Comparison of ENCODE assay signal across 8 cellular contexts in genomic region chr5:159106193-159106568, GRCh38. TPM values are rescaled to one million over a fixed set of nuclear protein-coding genes. Genes with fewer than 3 reads are reported as not detected.
DNase-seq lines count a peak whose midpoint lies in the region; ATAC-seq, FAIRE-seq and TF ChIP-seq lines count a peak whose summit lies in the region.

No MANE protein-coding gene starts in this region.

- ATAC-seq in GM23338 (no peak), activated B cell treated with CpG ODN at 0.5 μM for 24 hours (ENCODE audit: low read depth) (peak; percentile 47), HG02840 (IDR thresholded peaks at IDR 0.05; ENCODE audit: low FRiP score, unreplicated experiment) (no peak)

- H3F3A ChIP-seq in GM23338 (replicated peaks; ENCODE audit: low read depth), result peaks cover 1% of the 10 kb centered on the region; the same call in 1 of the 2 replicates

- H3K4me3 ChIP-seq in GM23338 (peak overlapping the region; percentile 56), kidney (ENCODE audit: low read length in 2 of 2) (peak overlapping the region; percentile 0 to 41), uterus (peak overlapping the region; percentile 22 to 25)

- H3K27me3 ChIP-seq in GM23338 (ENCODE audit: insufficient read depth) (peaks cover 68% of the 10 kb centered on the region), uterus (no peaks in the 10 kb centered on the region)

- intact Hi-C loops in activated B cell treated with CpG ODN at 0.5 μM for 24 hours (cut with micrococcal nuclease) (loop anchor here (1.0 to 10.0 kb wide), 6 partner anchors 8 to 914 kb away; no protein-coding TSS in a partner anchor), kidney (cut with DNase I) (loop anchor here (10.0 kb wide), 1 partner anchor 411 kb away; no protein-coding TSS in a partner anchor), uterus (cut with DNase I; ENCODE audit: low total_unique reads) (loop anchor here (5.0 kb wide), 1 partner anchor 929 kb away; no protein-coding TSS in a partner anchor)

- no peak overlapping the region for H3K9ac ChIP-seq in kidney (ENCODE audit: low read length in 2 of 2)

- H3K9me2 ChIP-seq in GM23338 (ENCODE audit: insufficient read depth), result no peaks in the 10 kb centered on the region

- H3K36me3 Mint-ChIP-seq in GM23338 (ENCODE audit: low read depth) (no peaks in the 10 kb centered on the region), activated B cell treated with CpG ODN at 0.5 μM for 24 hours (ENCODE audit: low read depth) (peaks cover 24% of the 10 kb centered on the region)

- H3K36me3 ChIP-seq in GM23338 (ENCODE audit: insufficient read depth), result no peaks in the 10 kb centered on the region
- no peaks in the 10 kb centered on the region for H3K36me3 ChIP-seq in kidney (ENCODE audit: control insufficient read depth in 1 of 2, insufficient read depth in 2 of 2, low read length in 2 of 2)
- no peaks in the 10 kb centered on the region for H3K36me3 ChIP-seq in uterus

- H4K20me1 ChIP-seq in GM23338 (replicated peaks; ENCODE audit: insufficient read depth), result peaks cover 15% of the 10 kb centered on the region

- no peak for TF ChIP-seq CTCF in GM23338 (conservative IDR thresholded peaks at IDR 0.05; ENCODE audit: low read depth in 2 of 2)
- TF ChIP-seq CTCF in activated B cell treated with CpG ODN at 0.5 μM for 24 hours (IDR thresholded peaks at IDR 0.05), result no peak
- no peak for TF ChIP-seq CTCF in kidney (IDR thresholded peaks at IDR 0.05; ENCODE audit: borderline replicate concordance, extremely low read depth, insufficient read depth)
- TF ChIP-seq CTCF in uterus (IDR thresholded peaks at IDR 0.05), result no peak

- DNase-seq in CD1c-positive myeloid dendritic cell (ENCODE audit: extremely low spot score) (peak; percentile 33), GM23338 (ENCODE audit: low spot score) (no peak), activated B cell treated with CpG ODN at 0.5 μM for 24 hours (peak; percentile 34), kidney (no peak), uterus (peak in 1 of 2 donors; percentile 37), dermis blood vessel endothelial cell (no peak), D341Med (ENCODE audit: low spot score) (no peak)

- CTCF ChIA-PET in activated B cell treated with CpG ODN at 0.5 μM for 24 hours (lab: Charles Lee), result interaction anchor here (0.7 to 9.6 kb wide), 43 partner anchors 16 to 1344 kb away, joined by 3 to 231 read pairs (median 4); no protein-coding TSS in a partner anchor

- H3K79me2 ChIP-seq in GM23338 (replicated peaks; ENCODE audit: insufficient read depth), result no peaks in the 10 kb centered on the region

- H3K4me1 Mint-ChIP-seq in GM23338 (peaks cover 31% of the 10 kb centered on the region; the same call in 2 of the 3 replicates), activated B cell treated with CpG ODN at 0.5 μM for 24 hours (peaks cover 58% of the 10 kb centered on the region)

- H3K4me1 ChIP-seq in GM23338 (ENCODE audit: insufficient read depth) (peaks cover 24% of the 10 kb centered on the region), kidney (ENCODE audit: control insufficient read depth in 1 of 2, insufficient read depth in 1 of 2, low read depth in 1 of 2, low read length in 2 of 2) (peaks cover 0 to 7% of the 10 kb centered on the region in 2 donors), uterus (no peaks in the 10 kb centered on the region)

- H2AFZ ChIP-seq in GM23338, result no peak overlapping the region

- POLR2A ChIA-PET in activated B cell treated with CpG ODN at 0.5 μM for 24 hours (lab: Charles Lee), result interaction anchor here (0.5 to 13.9 kb wide), 52 partner anchors 8 to 1287 kb away, joined by 3 to 483 read pairs (median 6); no protein-coding TSS in a partner anchor

- H3K27ac ChIP-seq in GM23338 (ENCODE audit: low read depth) (no peak overlapping the region), kidney (ENCODE audit: low read depth in 2 of 2, low read length in 2 of 2) (no peak overlapping the region), uterus (peak overlapping the region; percentile 36 to 51)

- H3K9me3 ChIP-seq in kidney (ENCODE audit: control insufficient read depth in 1 of 2, low read length in 2 of 2) (no peaks in the 10 kb centered on the region), uterus (no peaks in the 10 kb centered on the region)

- H3K4me3 Mint-ChIP-seq in GM23338 (peak overlapping the region; percentile 77), activated B cell treated with CpG ODN at 0.5 μM for 24 hours (peak overlapping the region; percentile 86)

- TF ChIP-seq POLR2A in uterus (IDR thresholded peaks at IDR 0.05), result no peak

- peaks cover 61% of the 10 kb centered on the region for H3K27me3 Mint-ChIP-seq in GM23338 (ENCODE audit: insufficient read depth, low read depth, poor library complexity)
- no peaks in the 10 kb centered on the region for H3K27me3 Mint-ChIP-seq in activated B cell treated with CpG ODN at 0.5 μM for 24 hours

- no peak for FAIRE-seq in kidney (lab: Jason Lieb, UNC)

- H3K27ac Mint-ChIP-seq in GM23338, result no peak overlapping the region
- peak overlapping the region; percentile 95 for H3K27ac Mint-ChIP-seq in activated B cell treated with CpG ODN at 0.5 μM for 24 hours

- H3K9me3 Mint-ChIP-seq in GM23338, result no peaks in the 10 kb centered on the region
- H3K9me3 Mint-ChIP-seq in activated B cell treated with CpG ODN at 0.5 μM for 24 hours, result no peaks in the 10 kb centered on the region

- peak overlapping the region; percentile 85 for H3K4me2 ChIP-seq in GM23338

TF ChIP-seq in GM23338, 12 proteins besides CTCF, POLR2A, EP300 and RAD21 (continues in another document):
- no peak for TF ChIP-seq STAT1 (IDR thresholded peaks at IDR 0.05; ENCODE audit: unreplicated experiment)
- no peak for TF ChIP-seq EZH2 (IDR thresholded peaks at IDR 0.05; ENCODE audit: low read depth, unreplicated experiment)
- no peak for TF ChIP-seq ETS1 (IDR thresholded peaks at IDR 0.05)
- TF ChIP-seq ZNF331 (CRISPR knock-in tag; IDR thresholded peaks at IDR 0.05; ENCODE audit: low read depth), result no peak
- TF ChIP-seq NANOG (IDR thresholded peaks at IDR 0.05; ENCODE audit: borderline replicate concordance), result no peak
- no peak for TF ChIP-seq POLR2AphosphoS5 (IDR thresholded peaks at IDR 0.05; ENCODE audit: low read depth)
- no peak for TF ChIP-seq ZNF114 (CRISPR knock-in tag; IDR thresholded peaks at IDR 0.05)
- no peak for TF ChIP-seq CREB1 (CRISPR knock-in tag; IDR thresholded peaks at IDR 0.05; ENCODE audit: low read depth)
- TF ChIP-seq JUNB (IDR thresholded peaks at IDR 0.05; ENCODE audit: unreplicated experiment), result no peak
- TF ChIP-seq REST (IDR thresholded peaks at IDR 0.05; ENCODE audit: unreplicated experiment), result no peak

RNA-seq across cellular contexts. Expression of gene EBF1, which starts 6.5 kb away (rescaled TPM):
- 0.38 TPM in 1 of 2 replicates, not detected in the other for total RNA-seq in GM23338 (2014; rRNA removed; shearing (Covaris generic))
- polyA plus RNA-seq in GM23338 (2016; fragmentation: Nextera tagmentation; extraction: Ambion mirVana) (0.28 and 0.53 TPM in 2 replicates), kidney (ENCODE audit: insufficient read depth, low read depth, low replicate concordance) (2.7 TPM)
- total RNA-seq in activated B cell treated with CpG ODN at 0.5 μM for 24 hours (195 and 247 TPM in 2 replicates), kidney (30.8 TPM), uterus (10 to 100 TPM; 16.2 to 82.6 (median 29.2) TPM), dermis blood vessel endothelial cell (3.6 and 4.4 TPM in 2 replicates)

Comparison
In these comparisons a context has a peak if more than half of its experiments do, and no peak if none do; other contexts are left out.
1. DNase-seq: peak in CD1c-positive myeloid dendritic cell (single experiment) and activated B cell treated with CpG ODN at 0.5 μM for 24 hours (single experiment); none in GM23338 (single experiment), kidney (single experiment), dermis blood vessel endothelial cell (single experiment) and D341Med (single experiment).
2. H3K27ac ChIP-seq: peak in uterus (2 of 2); none in GM23338 (single experiment) and kidney (0 of 2).
3. Peak in every context shown above with its lines, with median percentiles within 50 percentile points of each other: H3K4me3 ChIP-seq.